Comparison of ENCODE assay signal across 9 cellular contexts in the genomic region with DNA sequence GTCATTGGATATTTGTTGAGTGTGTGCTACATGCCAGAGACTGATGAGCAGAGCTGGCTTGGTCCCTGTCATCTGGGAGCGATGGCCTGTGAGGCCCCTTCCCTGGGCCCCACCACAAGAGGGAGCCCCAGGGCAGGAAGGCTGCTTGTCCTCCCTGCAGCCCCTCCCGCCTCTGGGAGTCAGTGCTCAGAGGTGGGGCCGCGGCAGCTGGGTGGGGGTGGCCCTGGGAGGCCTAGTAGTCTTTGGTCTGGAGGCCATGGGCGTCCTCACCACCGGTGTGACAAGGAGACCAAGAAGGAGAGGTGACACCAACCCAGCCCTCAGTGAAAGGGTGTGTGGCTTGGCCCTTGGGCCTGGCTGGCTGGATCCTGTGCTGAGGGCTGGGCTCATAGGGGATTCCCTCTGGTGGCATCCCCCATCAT.
A peak's percentile ranks its signal among the peaks of the same experiment; 100 is the strongest.
DNase-seq lines count a peak whose midpoint lies in the region; ATAC-seq and TF ChIP-seq lines count a peak whose summit lies in the region.
"Had no signal": no experiment of that assay in that cellular context is flagged by ENCODE, and none has a peak within 500 bp of the region (broad histone marks: within the 10 kb centered on the region; RNA-seq: fewer than 3 reads in every experiment).

No MANE protein-coding gene starts in this region.

- no peak for TF ChIP-seq POLR2A in adrenal gland (IDR thresholded peaks at IDR 0.05)
- TF ChIP-seq POLR2A in suprapubic skin (IDR thresholded peaks at IDR 0.05): no peak

- H3K27me3 ChIP-seq in adrenal gland: no peaks in the 10 kb centered on the region
- H3K27me3 ChIP-seq in suprapubic skin: no peaks in the 10 kb centered on the region
- H3K27me3 ChIP-seq: BLaER1 treated with 17β-estradiol and CSF1 and Interleukin-3, amounts not matched to agents 10 nM and 100 nM had no signal

- no peak for TF ChIP-seq EP300 in suprapubic skin (IDR thresholded peaks at IDR 0.05)

- no peak overlapping the region for H3K4me3 ChIP-seq in adrenal gland
- H3K4me3 ChIP-seq in suprapubic skin: no peak overlapping the region
- H3K4me3 ChIP-seq: BLaER1 treated with 17β-estradiol and CSF1 and Interleukin-3, amounts not matched to agents 10 nM and 100 nM had no signal

- no peak overlapping the region for H3K4me3 Mint-ChIP-seq in naive B cell

- H3K27ac Mint-ChIP-seq in naive B cell: no peak overlapping the region

- peaks cover 4 to 8% of the 10 kb centered on the region in 2 donors for H3K4me1 ChIP-seq in adrenal gland (replicated peaks in 1 of 2)
- peaks cover 2% of the 10 kb centered on the region for H3K4me1 ChIP-seq in suprapubic skin

- TF ChIP-seq CTCF in adrenal gland (IDR thresholded peaks at IDR 0.05) (peak in 5 of 6 experiments; percentile 10 to 47 (median 35)), suprapubic skin (IDR thresholded peaks at IDR 0.05) (peak in 1 of 2 donors; percentile 9)

- H3K36me3 ChIP-seq in adrenal gland (replicated peaks in 1 of 2) (no peaks in the 10 kb centered on the region), suprapubic skin (no peaks in the 10 kb centered on the region)
- H3K36me3 ChIP-seq: BLaER1 treated with 17β-estradiol and CSF1 and Interleukin-3, amounts not matched to agents 10 nM and 100 nM had no signal

- DNase-seq in NCI-H2081 (lab: John Stamatoyannopoulos, UW): peak; percentile 37 to 47
- no peak for DNase-seq in NCI-H2081 treated with DMSO at 0.1 percent for 48 hours (lab: John Stamatoyannopoulos, UW)
- peak; percentile 84 for DNase-seq in HuH-7.5 (ENCODE audit: low spot score)
- peak in 3 of 7 donors; percentile 32 to 42 (median 32) for DNase-seq in adrenal gland
- DNase-seq in naive B cell: peak; percentile 35
- no peak for DNase-seq in epidermal melanocyte (ENCODE audit: insufficient read length, low spot score)
- DNase-seq in suprapubic skin (ENCODE audit: low spot score in 2 of 2): no peak

- peaks cover 0 to 13% (median 0%) of the 10 kb centered on the region in 3 donors for H3K4me1 Mint-ChIP-seq in naive B cell

- no peaks in the 10 kb centered on the region for H3K9me3 Mint-ChIP-seq in naive B cell

- H3K27me3 Mint-ChIP-seq in naive B cell: no peaks in the 10 kb centered on the region

- H3K36me3 Mint-ChIP-seq in naive B cell: no peaks in the 10 kb centered on the region

- ATAC-seq in naive B cell (ENCODE audit: low read depth in 2 of 2) (peak; percentile 41 to 52), GM19035 (IDR thresholded peaks at IDR 0.05; ENCODE audit: unreplicated experiment) (no peak)

- no peak overlapping the region for H3K27ac ChIP-seq in adrenal gland
- H3K27ac ChIP-seq in suprapubic skin: no peak overlapping the region
- H3K27ac ChIP-seq: BLaER1 treated with 17β-estradiol and CSF1 and Interleukin-3, amounts not matched to agents 10 nM and 100 nM had no signal

- intact Hi-C loops in adrenal gland (cut with DNase I): no loop called here

- H3K9me3 ChIP-seq in adrenal gland (replicated peaks in 1 of 3): no peaks in the 10 kb centered on the region
- H3K9me3 ChIP-seq in suprapubic skin: no peaks in the 10 kb centered on the region
- H3K9me3 ChIP-seq: BLaER1 treated with 17β-estradiol and CSF1 and Interleukin-3, amounts not matched to agents 10 nM and 100 nM had no signal

- 85 to 100% (median 87%) methylated on average over 1 to 6 of the region's 6 CpGs for WGBS in adrenal gland, 4 donors
- 75% methylated on average over 6 of the region's 6 CpGs for WGBS in suprapubic skin

Comparison
In these comparisons a context has a peak if more than half of its experiments do, and no peak if none do; other contexts are left out.
1. DNase-seq: peak in NCI-H2081 (2 of 2), HuH-7.5 (single experiment) and naive B cell (single experiment); none in NCI-H2081 treated with DMSO at 0.1 percent for 48 hours (single experiment), epidermal melanocyte (single experiment) and suprapubic skin (0 of 2).